ENCODE assay signal across 8 cellular contexts in genomic region chr22:39319284-39320170, GRCh38. TPM values are rescaled to one million over a fixed set of nuclear protein-coding genes. Genes with fewer than 3 reads are reported as not detected.
DNase-seq lines count a peak whose midpoint lies in the region; TF ChIP-seq lines count a peak whose summit lies in the region.

RPL3 (minus strand) TSS chr22:39319623; CDS start chr22:39319597, 26 bp downstream.

- 0 out of 2 replicates have a peak within 1 kb of the TSS, but pooled peaks have one; percentile 65 for H2AFZ ChIP-seq in SK-N-SH (ENCODE audit: low read depth)

- H3K4me1 ChIP-seq in SK-N-SH (ENCODE audit: control insufficient read depth in 1 of 2, insufficient read depth in 2 of 2, low read depth in 1 of 2, low read length in 1 of 2) (peaks cover 12 to 26% of the 10 kb centered on the region in 2 experiments; a peak in 2 of 4 replicates), suprapubic skin (peaks cover 43% of the 10 kb centered on the region)

- TF ChIP-seq RAD21 in SK-N-SH (IDR thresholded peaks at IDR 0.05; ENCODE audit: low read length) = no peak

- TF ChIP-seq EP300 in SK-N-SH (IDR thresholded peaks at IDR 0.05; ENCODE audit: borderline replicate concordance in 1 of 2, low read depth in 1 of 2, low read length in 1 of 2) (0 out of 4 replicates have a peak, but pooled peaks of 1 of the 2 experiments have one; percentile 15), suprapubic skin (IDR thresholded peaks at IDR 0.05) (no peak)

- POLR2A ChIA-PET in SK-N-SH (lab: Yijun Ruan, JAX) = interaction anchor here (0.6 to 2.6 kb wide), 23 partner anchors 8 to 317 kb away, joined by 3 to 19 read pairs (median 3); partner anchors contain the start of genes ATF4, CBX7, SYNGR1 and TAB1

- H3K27me3 ChIP-seq in SK-N-SH (ENCODE audit: insufficient read depth) (no peaks in the 10 kb centered on the region), suprapubic skin (no peaks in the 10 kb centered on the region)

- peak within 1 kb of the TSS; percentile 84 for H3K4me2 ChIP-seq in SK-N-SH

- peaks cover 45% of the 10 kb centered on the region for H4K20me1 ChIP-seq in SK-N-SH (ENCODE audit: insufficient read depth)

- H3K36me3 ChIP-seq in SK-N-SH (replicated peaks in 1 of 2; ENCODE audit: control insufficient read depth in 1 of 2, insufficient read depth in 2 of 2, low read length in 1 of 2) (peaks cover 29 to 31% of the 10 kb centered on the region in 2 experiments), suprapubic skin (peaks cover 30% of the 10 kb centered on the region)

- CTCF ChIA-PET in SK-N-SH (lab: Yijun Ruan, JAX) = interaction anchor here (1.0 to 4.7 kb wide), 6 partner anchors 8 to 80 kb away, joined by 3 to 15 read pairs (median 4); partner anchors contain the start of gene TAB1

- TF ChIP-seq CTCF in HFF-Myc (IDR thresholded peaks at IDR 0.05; ENCODE audit: low read depth, low read length, missing control alignments) (no peak), NB4 (IDR thresholded peaks at IDR 0.05; ENCODE audit: low read depth, low read length) (no peak), SK-N-SH (IDR thresholded peaks at IDR 0.05) (no peak), suprapubic skin (IDR thresholded peaks at IDR 0.05) (no peak)

- peaks cover 44% of the 10 kb centered on the region for H3K79me2 ChIP-seq in SK-N-SH (ENCODE audit: insufficient read depth)

- peak; percentile 97 for TF ChIP-seq POLR2A in NB4 (IDR thresholded peaks at IDR 0.05; ENCODE audit: extremely low read depth, insufficient read length)
- TF ChIP-seq POLR2A in suprapubic skin (IDR thresholded peaks at IDR 0.05) = peak; percentile 94 to 99

- H3F3A ChIP-seq in SK-N-SH (replicated peaks; ENCODE audit: insufficient read depth) = peaks cover 28% of the 10 kb centered on the region

- no peaks in the 10 kb centered on the region for H3K9me2 ChIP-seq in SK-N-SH

- WGBS in SK-N-SH (ENCODE audit: low lambda C conversion rate) = under 1% methylated on average over 23 of the region's 73 CpGs
- WGBS in suprapubic skin = under 1% methylated on average over 44 of the region's 73 CpGs

- H3K27ac ChIP-seq in SK-N-SH (ENCODE audit: low read depth in 2 of 2, low read length in 1 of 2) (peak within 1 kb of the TSS; percentile 95), suprapubic skin (peak within 1 kb of the TSS; percentile 98)

- peak within 1 kb of the TSS; percentile 95 for H3K9ac ChIP-seq in SK-N-SH

- DNase-seq in GM03348 (ENCODE audit: low spot score) (peak; percentile 97), HFF-Myc (ENCODE audit: extremely low read depth, low read depth) (peak; percentile 96), NB4 (ENCODE audit: low read depth) (peak; percentile 99), SK-N-SH (peak; percentile 86), germinal center (ENCODE audit: low spot score) (peak; percentile 94), nucleus accumbens (lab: John Stamatoyannopoulos, UW) (peak; percentile 55 to 98 (median 94)), suprapubic skin (ENCODE audit: low spot score in 2 of 2) (peak; percentile 97)
- peak; percentile 94 for DNase-seq in activated naive CD4-positive, alpha-beta T cell treated with anti-CD3 and anti-CD28 coated beads, Interleukin-2, amount 50 U/mL, for 16 hours

- H3K9me3 ChIP-seq in SK-N-SH (no peaks in the 10 kb centered on the region), suprapubic skin (no peaks in the 10 kb centered on the region)

- H3K4me3 ChIP-seq in HFF-Myc (replicated peaks; ENCODE audit: low read depth, low read length) (peak within 1 kb of the TSS; percentile 98), NB4 (ENCODE audit: low read depth, low read length) (peak within 1 kb of the TSS; percentile 100), SK-N-SH (ENCODE audit: low read depth in 2 of 2, low read length in 1 of 2) (peak within 1 kb of the TSS; percentile 66 to 79), suprapubic skin (peak within 1 kb of the TSS; percentile 84)

TF ChIP-seq in SK-N-SH, 30 proteins besides CTCF, POLR2A, EP300 and RAD21 (continues in another document):
- no peak for TF ChIP-seq MEF2A (IDR thresholded peaks at IDR 0.05; ENCODE audit: borderline replicate concordance, low read depth)
- TF ChIP-seq GABPA (IDR thresholded peaks at IDR 0.05; ENCODE audit: low read depth) = peak; percentile 77
- no peak for TF ChIP-seq GATA2 (CRISPR knock-in tag; IDR thresholded peaks at IDR 0.05)
- peak; percentile 99 for TF ChIP-seq POLR2AphosphoS5 (IDR thresholded peaks at IDR 0.05; ENCODE audit: low read depth, low read length)
- TF ChIP-seq SIN3A (IDR thresholded peaks at IDR 0.05; ENCODE audit: borderline replicate concordance, low read depth, low read length) = no peak
- TF ChIP-seq NRF1 (IDR thresholded peaks at IDR 0.05; ENCODE audit: low read depth, low read length) = no peak
- TF ChIP-seq TAF1 (IDR thresholded peaks at IDR 0.05; ENCODE audit: borderline replicate concordance, low read depth, low read length) = peak; percentile 94
- no peak for TF ChIP-seq IRF3 (IDR thresholded peaks at IDR 0.05; ENCODE audit: low read depth, low read length)
- no peak for TF ChIP-seq RXRA (IDR thresholded peaks at IDR 0.05; ENCODE audit: borderline replicate concordance, low read depth)
- no peak for TF ChIP-seq USF1 (IDR thresholded peaks at IDR 0.05; ENCODE audit: borderline replicate concordance, low read depth)
- 0 out of 2 replicates have a peak, but pooled peaks have one; percentile 1 for TF ChIP-seq FOSL2 (IDR thresholded peaks at IDR 0.05; ENCODE audit: borderline replicate concordance, low read depth)
- TF ChIP-seq FOXM1 (IDR thresholded peaks at IDR 0.05; ENCODE audit: low read depth) = no peak
- TF ChIP-seq RCOR1 (IDR thresholded peaks at IDR 0.05; ENCODE audit: low read length) = no peak
- TF ChIP-seq RFX5 (IDR thresholded peaks at IDR 0.05; ENCODE audit: low read length) = no peak
- TF ChIP-seq, protein P1, sequence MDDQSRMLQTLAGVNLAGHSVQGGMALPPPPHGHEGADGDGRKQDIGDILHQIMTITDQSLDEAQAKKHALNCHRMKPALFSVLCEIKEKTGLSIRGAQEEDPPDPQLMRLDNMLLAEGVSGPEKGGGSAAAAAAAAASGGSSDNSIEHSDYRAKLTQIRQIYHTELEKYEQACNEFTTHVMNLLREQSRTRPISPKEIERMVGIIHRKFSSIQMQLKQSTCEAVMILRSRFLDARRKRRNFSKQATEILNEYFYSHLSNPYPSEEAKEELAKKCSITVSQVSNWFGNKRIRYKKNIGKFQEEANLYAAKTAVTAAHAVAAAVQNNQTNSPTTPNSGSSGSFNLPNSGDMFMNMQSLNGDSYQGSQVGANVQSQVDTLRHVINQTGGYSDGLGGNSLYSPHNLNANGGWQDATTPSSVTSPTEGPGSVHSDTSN (IDR thresholded peaks at IDR 0.05) = no peak
- TF ChIP-seq JUND (IDR thresholded peaks at IDR 0.05) = no peak
- peak; percentile 61; the same call in 1 of the 2 replicates for TF ChIP-seq ZBTB33 (IDR thresholded peaks at IDR 0.05; ENCODE audit: borderline replicate concordance, low read depth)
- no peak for TF ChIP-seq NFIC (IDR thresholded peaks at IDR 0.05; ENCODE audit: borderline replicate concordance)
- TF ChIP-seq FOXJ3 (CRISPR knock-in tag; IDR thresholded peaks at IDR 0.05) = no peak
- peak; percentile 46 for TF ChIP-seq MXI1 (IDR thresholded peaks at IDR 0.05; ENCODE audit: low read depth, low read length)
- peak; percentile 86 for TF ChIP-seq YY1 (IDR thresholded peaks at IDR 0.05; ENCODE audit: low read depth)
- no peak for TF ChIP-seq SMC3 (IDR thresholded peaks at IDR 0.05; ENCODE audit: low read depth, low read length)
- TF ChIP-seq MAX (IDR thresholded peaks at IDR 0.05; ENCODE audit: low read depth) = peak; percentile 31; the same call in 1 of the 2 replicates

RNA-seq across cellular contexts. Expression of gene RPL3, which starts in this region (rescaled TPM):
- 4,089 and 4,976 TPM in 2 replicates for polyA plus RNA-seq in SK-N-SH (2012; rRNA removed)
- 3,345 and 4,370 TPM in 2 replicates for polyA plus RNA-seq in SK-N-SH (2012; cell fraction: cytosol; rRNA removed)
- polyA plus RNA-seq in SK-N-SH (2012; cell fraction: nucleus; rRNA removed) = 1,624 and 1,631 TPM in 2 replicates
- 1,000 to 10,000 TPM; 2,537 to 3,396 (median 3,080) TPM for total RNA-seq in suprapubic skin

Comparison
In these comparisons a context has a peak if more than half of its experiments do, and no peak if none do; other contexts are left out.
1. Peak in every context shown above with its lines: DNase-seq, H3K4me3 ChIP-seq and H3K27ac ChIP-seq.